12 cellular contexts compared by ENCODE assay signal in genomic region chr2:181070119-181070833, GRCh38.
A peak's percentile ranks its signal among the peaks of the same experiment; 100 is the strongest.
DNase-seq lines count a peak whose midpoint lies in the region; FAIRE-seq and TF ChIP-seq lines count a peak whose summit lies in the region.
"Had no signal": no experiment of that assay in that cellular context is flagged by ENCODE, and none has a peak within 500 bp of the region (broad histone marks: within the 10 kb centered on the region; RNA-seq: fewer than 3 reads in every experiment).

No MANE protein-coding gene starts in this region.

- FAIRE-seq in RCC 7860 (lab: Jason Lieb, UNC) = peak; percentile 73

- TF ChIP-seq CTCF in epithelial cell of proximal tubule (conservative IDR thresholded peaks at IDR 0.05; ENCODE audit: low read depth, low read length) = no peak
- no peak for TF ChIP-seq CTCF in retinal pigment epithelial cell (conservative IDR thresholded peaks at IDR 0.05; ENCODE audit: low read depth, low read length)

- DNase-seq in DMS53 (lab: John Stamatoyannopoulos, UW) (peak; percentile 25), DMS53 treated with DMSO at 0.1 percent for 48 hours (lab: John Stamatoyannopoulos, UW; ENCODE audit: unreplicated experiment) (no peak), RCC 7860 (ENCODE audit: low spot score) (peak; percentile 71), epithelial cell of proximal tubule (ENCODE audit: low read depth) (peak; percentile 50), retinal pigment epithelial cell (ENCODE audit: low read depth) (peak; percentile 80), iPS-NIHi11 (ENCODE audit: low spot score) (no peak), NCI-H345 treated with DMSO at 0.1 percent for 48 hours (lab: John Stamatoyannopoulos, UW; ENCODE audit: unreplicated experiment) (no peak), mucosa of gallbladder (ENCODE audit: low spot score) (no peak)
- DNase-seq: activated gamma-delta T cell; NCI-H187; Right ventricle myocardium superior; stimulated activated CD4-positive, alpha-beta T cell treated with anti-CD3 and anti-CD28 coated beads, Interleukin-1b, Interleukin-23, amount 100 ng/mL, for 48 hours had no signal

- no peak overlapping the region for H3K4me3 ChIP-seq in epithelial cell of proximal tubule (ENCODE audit: low read depth, low read length)
- no peak overlapping the region for H3K4me3 ChIP-seq in retinal pigment epithelial cell (ENCODE audit: low read length)

Comparison
In these comparisons a context has a peak if more than half of its experiments do, and no peak if none do; other contexts are left out.
1. DNase-seq: peak in DMS53 (single experiment), RCC 7860 (single experiment), epithelial cell of proximal tubule (single experiment) and retinal pigment epithelial cell (single experiment); none in DMS53 treated with DMSO at 0.1 percent for 48 hours (single experiment), iPS-NIHi11 (single experiment), NCI-H345 treated with DMSO at 0.1 percent for 48 hours (single experiment) and mucosa of gallbladder (single experiment).